ENCODE assay signal across 26 cellular contexts in genomic region chr17:49089094-49089493, GRCh38. TPM values are rescaled to one million over a fixed set of nuclear protein-coding genes. Genes with fewer than 3 reads are reported as not detected.
A peak's percentile ranks its signal among the peaks of the same experiment; 100 is the strongest.
DNase-seq lines count a peak whose midpoint lies in the region; ATAC-seq and TF ChIP-seq lines count a peak whose summit lies in the region.
"Had no signal": no experiment of that assay in that cellular context is flagged by ENCODE, and none has a peak within 500 bp of the region (broad histone marks: within the 10 kb centered on the region; RNA-seq: fewer than 3 reads in every experiment).

No MANE protein-coding gene starts in this region.

- POLR2A ChIA-PET in HEK293 (lab: Yijun Ruan, JAX), result interaction anchor here (0.6 kb wide), 1 partner anchor 349 kb away, joined by 3 read pairs; no protein-coding TSS in a partner anchor

- CTCF ChIA-PET in HEK293 (lab: Yijun Ruan, JAX), result no interaction called here

- no peak overlapping the region for H3K27ac Mint-ChIP-seq in glutamatergic neuron (ENCODE audit: unreplicated experiment)
- H3K27ac Mint-ChIP-seq: B cell; CD4-positive, alpha-beta T cell; CD8-positive, alpha-beta T cell had no signal

- peak; percentile 24 for DNase-seq in M059J (ENCODE audit: low read depth)
- DNase-seq in NCI-H774 (lab: John Stamatoyannopoulos, UW), result peak; percentile 15
- DNase-seq in mesenteric fat pad (ENCODE audit: low spot score), result peak; percentile 6
- DNase-seq in posterior cingulate gyrus, result no peak
- no peak for DNase-seq in glutamatergic neuron
- DNase-seq: AML-193; CD4-positive, alpha-beta T cell; CD8-positive, alpha-beta T cell; DMS 273 treated with DMSO at 0.1 percent for 48 hours; DMS153; DMS53; DMS79; DND-41; EL; GDM1 had no signal

- H3K9me3 Mint-ChIP-seq in glutamatergic neuron (ENCODE audit: unreplicated experiment), result peaks cover 2% of the 10 kb centered on the region
- H3K9me3 Mint-ChIP-seq: CD4-positive, alpha-beta T cell; CD8-positive, alpha-beta T cell had no signal

- H3K27ac ChIP-seq in HEK293 (ENCODE audit: extremely low read depth, low read depth, low read length), result no peak overlapping the region
- H3K27ac ChIP-seq: 22Rv1; A549; BLaER1 treated with 17β-estradiol and CSF1 and Interleukin-3, amounts not matched to agents 10 nM and 100 nM; C4-2B had no signal

- no peaks in the 10 kb centered on the region for H3K36me3 ChIP-seq in HEK293 (ENCODE audit: control insufficient read depth in 2 of 2, insufficient read depth in 1 of 2, low read length in 2 of 2)
- H3K36me3 ChIP-seq: BLaER1 treated with 17β-estradiol and CSF1 and Interleukin-3, amounts not matched to agents 10 nM and 100 nM had no signal

- H3K4me3 ChIP-seq in HEK293 (ENCODE audit: low read depth, low read length), result no peak overlapping the region
- H3K4me3 ChIP-seq: A549; BLaER1 treated with 17β-estradiol and CSF1 and Interleukin-3, amounts not matched to agents 10 nM and 100 nM; GM12878 had no signal

- H3K27me3 Mint-ChIP-seq in glutamatergic neuron (ENCODE audit: unreplicated experiment), result peaks cover 2% of the 10 kb centered on the region

- H3K4me1 ChIP-seq in HEK293 (ENCODE audit: control insufficient read depth, insufficient read depth, low read length), result no peaks in the 10 kb centered on the region
- H3K4me1 ChIP-seq: A549 had no signal

- TF ChIP-seq CTCF in HEK293 (tag by site-specific recombination; IDR thresholded peaks at IDR 0.05) (no peak), glutamatergic neuron (IDR thresholded peaks at IDR 0.05; ENCODE audit: partially characterized antibody, unreplicated experiment) (no peak)

- H3K4me3 Mint-ChIP-seq in glutamatergic neuron (ENCODE audit: unreplicated experiment), result no peak overlapping the region
- H3K4me3 Mint-ChIP-seq: B cell; CD4-positive, alpha-beta T cell; CD8-positive, alpha-beta T cell had no signal

- intact Hi-C loops in posterior cingulate gyrus (cut with DNase I), result no loop called here

- peaks cover 4% of the 10 kb centered on the region for H3K36me3 Mint-ChIP-seq in glutamatergic neuron (ENCODE audit: unreplicated experiment)
- H3K36me3 Mint-ChIP-seq: CD8-positive, alpha-beta T cell had no signal

- ATAC-seq in GM18873 (IDR thresholded peaks at IDR 0.05; ENCODE audit: low FRiP score, unreplicated experiment), result no peak
- no peak for ATAC-seq in GM21367 (IDR thresholded peaks at IDR 0.05; ENCODE audit: unreplicated experiment)
- ATAC-seq: A549; CD8-positive, alpha-beta T cell; GM12878 had no signal

- H3K9me3 ChIP-seq in HEK293 (ENCODE audit: control insufficient read depth, insufficient read depth, low read depth, low read length), result no peaks in the 10 kb centered on the region; the same call in 1 of the 2 replicates

- no peaks in the 10 kb centered on the region for H3K4me1 Mint-ChIP-seq in glutamatergic neuron (ENCODE audit: low read depth, unreplicated experiment)
- H3K4me1 Mint-ChIP-seq: B cell had no signal

TF ChIP-seq in HEK293, 187 proteins besides CTCF, POLR2A, EP300 and RAD21 (continues in another document):
- 0 out of 2 replicates have a peak, but pooled peaks have one; percentile 27 for TF ChIP-seq KLF16 (tag by site-specific recombination; IDR thresholded peaks at IDR 0.05)
- 0 out of 2 replicates have a peak, but pooled peaks have one; percentile 21 for TF ChIP-seq KLF8 (tag by site-specific recombination; IDR thresholded peaks at IDR 0.05)
- TF ChIP-seq ZEB2 (tag by site-specific recombination; IDR thresholded peaks at IDR 0.05), result 0 out of 2 replicates have a peak, but pooled peaks have one; percentile 37
- TF ChIP-seq ZNF600 (tag by site-specific recombination; IDR thresholded peaks at IDR 0.05), result peak; percentile 49; the same call in 1 of the 2 replicates
- 0 out of 2 replicates have a peak, but pooled peaks have one; percentile 30 for TF ChIP-seq ATF2 (tag by site-specific recombination; IDR thresholded peaks at IDR 0.05; ENCODE audit: low read depth)
- TF ChIP-seq ZNF692 (tag by site-specific recombination; IDR thresholded peaks at IDR 0.05), result peak; percentile 27; the same call in 1 of the 2 replicates
- TF ChIP-seq ZNF513 (tag by site-specific recombination; IDR thresholded peaks at IDR 0.05), result no peak
- peak; percentile 44 for TF ChIP-seq PRDM10 (tag by site-specific recombination; IDR thresholded peaks at IDR 0.05)
- no peak for TF ChIP-seq GLI2 (tag by site-specific recombination; IDR thresholded peaks at IDR 0.05; ENCODE audit: borderline replicate concordance, low read depth)
- TF ChIP-seq ZNF580 (tag by site-specific recombination; IDR thresholded peaks at IDR 0.05), result 0 out of 2 replicates have a peak, but pooled peaks have one; percentile 37
- no peak for TF ChIP-seq ZNF362 (tag by site-specific recombination; IDR thresholded peaks at IDR 0.05)
- TF ChIP-seq SP2 (tag by site-specific recombination; IDR thresholded peaks at IDR 0.05), result no peak
- TF ChIP-seq ZNF184 (tag by site-specific recombination; IDR thresholded peaks at IDR 0.05), result 0 out of 2 replicates have a peak, but pooled peaks have one; percentile 45

RNA-seq across cellular contexts. Expression of gene B4GALNT2, which starts 43.5 kb away (rescaled TPM):
- not detected in 2 replicates for total RNA-seq in M059J (2014; rRNA removed; shearing (Covaris generic))
- total RNA-seq in mesenteric fat pad (not detected), glutamatergic neuron (ENCODE audit: unreplicated experiment) (0.98 TPM)
- total RNA-seq: A172, G401, GM12878 had no signal

Comparison
In these comparisons a context has a peak if more than half of its experiments do, and no peak if none do; other contexts are left out.
1. DNase-seq: peak in M059J (single experiment), NCI-H774 (single experiment) and mesenteric fat pad (single experiment); none in posterior cingulate gyrus (0 of 10) and glutamatergic neuron (single experiment).